In the genomic region with DNA sequence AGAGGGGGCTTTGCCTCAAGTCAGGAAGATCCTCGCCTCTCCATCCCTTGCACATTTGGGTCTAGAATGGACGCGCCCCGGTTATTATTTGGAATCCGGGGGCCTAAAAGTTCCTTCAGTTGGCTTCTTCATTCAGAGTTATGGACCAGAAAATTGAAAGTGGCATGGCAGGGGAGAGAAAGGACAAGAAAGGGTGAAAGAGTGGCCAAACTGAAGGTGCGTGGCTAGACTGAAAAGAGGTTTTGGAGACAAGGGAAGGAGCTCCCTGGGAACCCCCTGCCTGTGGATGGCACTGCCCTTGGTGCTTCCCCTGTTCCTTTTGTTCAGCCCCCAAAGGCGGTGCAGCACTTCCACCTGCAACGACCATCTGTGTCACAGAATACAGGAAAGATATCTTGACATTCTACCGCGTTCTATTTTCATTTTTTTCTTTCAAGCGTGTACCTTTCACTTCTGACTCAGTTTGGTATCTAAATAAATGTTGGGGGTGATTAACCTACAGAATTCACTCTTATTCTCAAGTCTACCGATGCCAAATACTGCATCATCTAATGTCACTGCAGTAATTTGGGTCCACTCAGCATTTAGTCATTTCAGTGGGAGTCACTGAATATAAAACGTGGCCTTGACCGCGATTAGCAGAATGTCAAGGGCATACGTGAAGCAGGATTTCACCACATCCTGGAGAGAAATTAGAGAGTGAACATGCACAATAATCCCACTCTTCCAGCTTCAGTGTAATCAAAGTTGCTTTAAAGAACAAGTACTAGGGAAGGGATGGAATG, we compare ENCODE assay signal across 8 cellular contexts.
DNase-seq lines count a peak whose midpoint lies in the region; ATAC-seq and TF ChIP-seq lines count a peak whose summit lies in the region.

No MANE protein-coding gene starts in this region.

- peak overlapping the region; percentile 66 for H3K9ac ChIP-seq in HUES6 (ENCODE audit: low read length)
- no peak overlapping the region for H3K9ac ChIP-seq in Karpas-422 (ENCODE audit: low read length)

- no peak overlapping the region for H3K27ac ChIP-seq in HUES6 (ENCODE audit: low read depth, low read length)
- peak overlapping the region in 3 of 4 donors; percentile 76 to 85 (median 83) for H3K27ac ChIP-seq in gastroesophageal sphincter
- H3K27ac ChIP-seq in skin epidermis, result peak overlapping the region in 20 of 21 experiments; percentile 1 to 82 (median 68)
- no peak overlapping the region for H3K27ac ChIP-seq in Karpas-422 (ENCODE audit: low read length)

- H3K4me2 ChIP-seq in Karpas-422 (ENCODE audit: low read depth, low read length, poor library complexity, severe bottlenecking), result no peak overlapping the region

- H2AFZ ChIP-seq in Karpas-422 (ENCODE audit: low read length), result no peak overlapping the region

- H3K9me3 ChIP-seq in BE2C (no peaks in the 10 kb centered on the region), HUES6 (ENCODE audit: control insufficient read depth, insufficient read depth, low read depth, low read length) (no peaks in the 10 kb centered on the region), gastroesophageal sphincter (no peaks in the 10 kb centered on the region), Karpas-422 (ENCODE audit: low read length) (no peaks in the 10 kb centered on the region)

- 59 to 63% methylated on average over 9 to 12 of the region's 16 CpGs for WGBS in gastroesophageal sphincter (ENCODE audit: low coverage in 1 of 2), 2 donors

- H3K36me3 ChIP-seq in BE2C (no peaks in the 10 kb centered on the region), HUES6 (ENCODE audit: control insufficient read depth, insufficient read depth, low read length) (no peaks in the 10 kb centered on the region), gastroesophageal sphincter (no peaks in the 10 kb centered on the region), Karpas-422 (ENCODE audit: insufficient read depth, low read length) (no peaks in the 10 kb centered on the region)

- no peaks in the 10 kb centered on the region for H3K79me2 ChIP-seq in Karpas-422 (ENCODE audit: low read length)

- H3K27me3 ChIP-seq in BE2C (peaks cover 34% of the 10 kb centered on the region), HUES6 (ENCODE audit: control insufficient read depth, insufficient read depth, low read length) (peaks cover 23% of the 10 kb centered on the region), gastroesophageal sphincter (no peaks in the 10 kb centered on the region), Karpas-422 (ENCODE audit: low read length) (no peaks in the 10 kb centered on the region)

- no peak for ATAC-seq in gastroesophageal sphincter

- H4K20me1 ChIP-seq in Karpas-422 (ENCODE audit: insufficient read depth, low read depth, low read length), result no peaks in the 10 kb centered on the region

- no peak for DNase-seq in BE2C
- DNase-seq in activated CD8-positive, alpha-beta memory T cell treated with anti-CD3 and anti-CD28 coated beads, Interleukin-2, amount 50 U/mL, for 48 hours, result peak; percentile 66
- no peak for DNase-seq in NCI-H1930 (lab: John Stamatoyannopoulos, UW)
- DNase-seq in Karpas-422, result no peak
- DNase-seq in NCI-H774 (lab: John Stamatoyannopoulos, UW), result no peak

- TF ChIP-seq POLR2A in gastroesophageal sphincter (IDR thresholded peaks at IDR 0.05), result no peak

- H3K4me1 ChIP-seq in BE2C, result no peaks in the 10 kb centered on the region
- peaks cover 44% of the 10 kb centered on the region for H3K4me1 ChIP-seq in HUES6 (ENCODE audit: control insufficient read depth, insufficient read depth, low read length)
- peaks cover 3 to 41% (median 7%) of the 10 kb centered on the region in 3 donors for H3K4me1 ChIP-seq in gastroesophageal sphincter
- H3K4me1 ChIP-seq in Karpas-422 (ENCODE audit: low read length), result no peaks in the 10 kb centered on the region

- no peak for TF ChIP-seq CTCF in BE2C (IDR thresholded peaks at IDR 0.05; ENCODE audit: low read depth, low read length)
- no peak for TF ChIP-seq CTCF in gastroesophageal sphincter (IDR thresholded peaks at IDR 0.05)

- H3K9me2 ChIP-seq in Karpas-422 (replicated peaks; ENCODE audit: insufficient read depth, low read length), result no peaks in the 10 kb centered on the region

- H3K4me3 ChIP-seq in BE2C (ENCODE audit: low read depth, low read length) (peak overlapping the region; percentile 26), HUES6 (ENCODE audit: low read depth, low read length) (peak overlapping the region; percentile 77), gastroesophageal sphincter (peak overlapping the region; percentile 29 to 72), skin epidermis (peak overlapping the region; percentile 48 to 66 (median 51)), Karpas-422 (ENCODE audit: low read length) (no peak overlapping the region)

- TF ChIP-seq EP300 in gastroesophageal sphincter (IDR thresholded peaks at IDR 0.05), result no peak

Comparison
In these comparisons a context has a peak if more than half of its experiments do, and no peak if none do; other contexts are left out.
1. H3K27ac ChIP-seq: peak in gastroesophageal sphincter (3 of 4) and skin epidermis (20 of 21); none in HUES6 (single experiment) and Karpas-422 (single experiment).